Comparison of ENCODE assay signal across 8 cellular contexts in the genomic region with DNA sequence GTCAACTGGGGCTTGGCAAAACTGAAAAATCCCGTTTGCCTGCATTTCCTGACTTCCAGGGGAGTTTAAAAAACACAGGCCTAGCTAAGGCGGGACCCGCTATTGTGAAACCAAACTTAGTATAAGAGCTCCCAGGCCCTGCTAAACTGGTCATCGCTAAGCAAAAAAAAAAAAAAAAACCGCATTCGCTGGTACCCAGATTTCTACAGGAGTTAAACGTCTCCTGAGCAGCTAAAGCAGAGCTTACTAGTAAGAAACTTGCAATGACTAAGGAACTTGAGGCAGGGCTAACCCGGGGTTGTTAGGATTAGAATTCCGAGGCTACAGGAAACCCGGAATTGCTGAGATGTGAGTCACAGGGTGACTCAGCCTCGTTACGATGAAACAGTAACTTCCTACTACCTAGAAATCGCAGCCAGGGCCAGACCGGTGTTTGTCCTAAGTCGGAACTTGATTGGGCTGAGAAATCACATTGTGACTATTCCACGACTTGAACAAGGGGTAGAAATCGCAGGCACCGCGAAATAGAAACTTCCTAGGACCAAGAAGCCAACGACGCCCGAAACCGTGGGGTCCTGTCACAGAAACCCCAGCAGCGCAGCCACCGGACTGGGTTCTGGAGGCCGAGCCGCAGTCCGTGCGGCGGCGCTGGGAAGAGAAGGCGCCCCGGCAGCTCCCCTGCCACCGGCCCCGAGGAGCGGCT.
DNase-seq lines count a peak whose midpoint lies in the region; ATAC-seq, FAIRE-seq and TF ChIP-seq lines count a peak whose summit lies in the region.

No MANE protein-coding gene starts in this region.

- no peak overlapping the region for H2BK15ac ChIP-seq in H1 (ENCODE audit: low read length)

- H3K9me3 ChIP-seq in H1 (ENCODE audit: insufficient read depth in 2 of 2, low read depth in 1 of 2, low read length in 1 of 2) (peaks cover 20 to 29% of the 10 kb centered on the region in 2 experiments), mucosa of stomach (ENCODE audit: control insufficient read depth, low read length) (peaks cover 9% of the 10 kb centered on the region)

- no peak overlapping the region for H2AK5ac ChIP-seq in H1 (ENCODE audit: low read depth, low read length)

- peak overlapping the region; percentile 24; the same call in 1 of the 2 replicates for H2BK5ac ChIP-seq in H1 (ENCODE audit: low read depth, low read length)

- no peaks in the 10 kb centered on the region for H3K23me2 ChIP-seq in H1 (ENCODE audit: low read depth, low read length)

- H3K4me3 ChIP-seq in H1 (ENCODE audit: extremely low read depth in 1 of 4, insufficient read depth in 2 of 4, low read depth in 3 of 4, low read length in 4 of 4), result no peak overlapping the region
- peak overlapping the region; percentile 49 for H3K4me3 ChIP-seq in mucosa of stomach (ENCODE audit: low read length)

- H3K14ac ChIP-seq in H1 (ENCODE audit: insufficient read length), result no peak overlapping the region

- peak overlapping the region; percentile 45; the same call in 1 of the 2 replicates for H3K27ac ChIP-seq in H1 (ENCODE audit: low read depth, low read length)

- DNase-seq in NCI-H510A treated with DMSO at 0.1 percent for 48 hours (lab: John Stamatoyannopoulos, UW) (peak; percentile 22), NCI-H510A (lab: John Stamatoyannopoulos, UW) (no peak), NCI-H526 (lab: John Stamatoyannopoulos, UW) (peak; percentile 43 to 87), H1 (ENCODE audit: low read depth in 1 of 2, low spot score in 2 of 2) (no peak)
- DNase-seq in activated CD4-positive, alpha-beta memory T cell treated with anti-CD3 and anti-CD28 coated beads, Interleukin-2, amount 10 ng/mL, durations not matched to agents 7 days and 5 days, result peak; percentile 77

- TF ChIP-seq POLR2A in H1 (IDR thresholded peaks at IDR 0.05; ENCODE audit: control extremely low read depth in 1 of 2, low read depth in 2 of 2, low read length in 2 of 2), result no peak

- H3K27ac Mint-ChIP-seq in activated CD4-positive, alpha-beta memory T cell treated with anti-CD3 and anti-CD28 coated beads, Interleukin-2, amount 10 ng/mL, durations not matched to agents 7 days and 5 days, result peak overlapping the region; percentile 100
- H3K27ac Mint-ChIP-seq in stimulated activated naive CD8-positive, alpha-beta T cell treated with anti-CD3 and anti-CD28 coated beads, Interleukin-15, Interleukin-2, amounts not matched to agents 100 ng/mL and 50 ng/mL, for 24 hours, result peak overlapping the region; percentile 97

- H3K4ac ChIP-seq in H1 (replicated peaks; ENCODE audit: insufficient read length, low read depth, low read length), result no peak overlapping the region

- H2BK20ac ChIP-seq in H1 (ENCODE audit: low read length), result no peak overlapping the region

- peak overlapping the region; percentile 85 for H3K4me3 Mint-ChIP-seq in activated CD4-positive, alpha-beta memory T cell treated with anti-CD3 and anti-CD28 coated beads, Interleukin-2, amount 10 ng/mL, durations not matched to agents 7 days and 5 days
- peak overlapping the region; percentile 94 for H3K4me3 Mint-ChIP-seq in stimulated activated naive CD8-positive, alpha-beta T cell treated with anti-CD3 and anti-CD28 coated beads, Interleukin-15, Interleukin-2, amounts not matched to agents 100 ng/mL and 50 ng/mL, for 24 hours

- H4K20me1 ChIP-seq in H1 (replicated peaks in 1 of 2; ENCODE audit: control insufficient read depth in 1 of 2, insufficient read depth in 2 of 2, low read length in 2 of 2), result no peaks in the 10 kb centered on the region

- no peak overlapping the region for H2BK120ac ChIP-seq in H1 (replicated peaks; ENCODE audit: low read depth, low read length)

- 87% methylated on average over 30 of the region's 36 CpGs; no CpG with 5 or more reads in 1 of the 2 experiments for WGBS in H1 (ENCODE audit: extremely low coverage in 1 of 2, insufficient coverage in 1 of 2, insufficient read length in 1 of 2, insufficient replicate concordance in 2 of 2, low coverage in 1 of 2, low lambda C conversion rate in 2 of 2, missing lambda C conversion rate in 1 of 2), 2 experiments

- H4K91ac ChIP-seq in H1 (replicated peaks; ENCODE audit: insufficient read length, low read length), result no peak overlapping the region

- H3K4me2 ChIP-seq in H1 (ENCODE audit: insufficient read depth in 1 of 2, low read depth in 2 of 2, low read length in 2 of 2), result peak overlapping the region; percentile 22 to 47; a peak in 2 of 4 replicates

- no peaks in the 10 kb centered on the region for H3K27me3 ChIP-seq in H1 (replicated peaks in 1 of 4; ENCODE audit: control insufficient read depth in 3 of 4, extremely low read depth in 1 of 4, insufficient read depth in 3 of 4, low read length in 3 of 4)
- H3K27me3 ChIP-seq in mucosa of stomach (ENCODE audit: control insufficient read depth, insufficient read depth, low read length), result peaks cover 76% of the 10 kb centered on the region

- H3K9me3 Mint-ChIP-seq in activated CD4-positive, alpha-beta memory T cell treated with anti-CD3 and anti-CD28 coated beads, Interleukin-2, amount 10 ng/mL, durations not matched to agents 7 days and 5 days, result peaks cover 11% of the 10 kb centered on the region
- H3K9me3 Mint-ChIP-seq in stimulated activated naive CD8-positive, alpha-beta T cell treated with anti-CD3 and anti-CD28 coated beads, Interleukin-15, Interleukin-2, amounts not matched to agents 100 ng/mL and 50 ng/mL, for 24 hours, result no peaks in the 10 kb centered on the region

- POLR2A ChIA-PET in activated CD4-positive, alpha-beta memory T cell treated with anti-CD3 and anti-CD28 coated beads, Interleukin-2, amount 10 ng/mL, durations not matched to agents 7 days and 5 days (lab: Charles Lee), result interaction anchor here (0.6 to 7.8 kb wide), 20 partner anchors 11 to 1046 kb away, joined by 3 to 393 read pairs (median 11); a partner anchor contains a TSS
- POLR2A ChIA-PET in H1 (lab: Charles Lee; ENCODE audit: partially characterized antibody), result interaction anchor here (0.6 to 1.1 kb wide), 2 partner anchors 12 to 554 kb away, joined by 3 to 4 read pairs; no protein-coding TSS in a partner anchor

- H3K18ac ChIP-seq in H1 (ENCODE audit: extremely low read depth, low read length), result no peak overlapping the region

- TF ChIP-seq RAD21 in H1 (IDR thresholded peaks at IDR 0.05 in 1 of 2, conservative IDR thresholded peaks at IDR 0.05 in 1 of 2; ENCODE audit: low read depth in 2 of 2, low read length in 2 of 2), result no peak

- H3K9ac ChIP-seq in H1 (replicated peaks in 1 of 4; ENCODE audit: extremely low read depth in 1 of 4, low read depth in 3 of 4, low read length in 3 of 4), result no peak overlapping the region; a peak in 1 of 7 replicates
- H3K9ac ChIP-seq in mucosa of stomach (ENCODE audit: low read length), result peak overlapping the region; percentile 63

- TF ChIP-seq EP300 in H1 (IDR thresholded peaks at IDR 0.05; ENCODE audit: borderline replicate concordance in 1 of 2, low read depth in 2 of 2, low read length in 2 of 2), result no peak

- FAIRE-seq in H1 (lab: Jason Lieb, UNC), result no peak

- H3K27me3 Mint-ChIP-seq in activated CD4-positive, alpha-beta memory T cell treated with anti-CD3 and anti-CD28 coated beads, Interleukin-2, amount 10 ng/mL, durations not matched to agents 7 days and 5 days, result no peaks in the 10 kb centered on the region
- H3K27me3 Mint-ChIP-seq in stimulated activated naive CD8-positive, alpha-beta T cell treated with anti-CD3 and anti-CD28 coated beads, Interleukin-15, Interleukin-2, amounts not matched to agents 100 ng/mL and 50 ng/mL, for 24 hours, result no peaks in the 10 kb centered on the region

- CTCF ChIA-PET in activated CD4-positive, alpha-beta memory T cell treated with anti-CD3 and anti-CD28 coated beads, Interleukin-2, amount 10 ng/mL, durations not matched to agents 7 days and 5 days (lab: Charles Lee), result interaction anchor here (0.6 to 7.0 kb wide), 16 partner anchors 11 to 533 kb away, joined by 3 to 59 read pairs (median 10); a partner anchor contains a TSS
- CTCF ChIA-PET in H1 (lab: Charles Lee; ENCODE audit: partially characterized antibody), result interaction anchor here (0.9 kb wide), 1 partner anchor 20 kb away, joined by 6 read pairs; no protein-coding TSS in a partner anchor

- H3K79me1 ChIP-seq in H1 (ENCODE audit: low read depth, low read length), result no peaks in the 10 kb centered on the region

- H3K79me2 ChIP-seq in H1 (ENCODE audit: control insufficient read depth in 1 of 2, insufficient read depth in 2 of 2, low read length in 2 of 2), result no peaks in the 10 kb centered on the region

- peak; percentile 25 for ATAC-seq in HG02981 (IDR thresholded peaks at IDR 0.05; ENCODE audit: unreplicated experiment)

- peak overlapping the region; percentile 8; the same call in 1 of the 2 replicates for H2AFZ ChIP-seq in H1 (ENCODE audit: low read length)

- TF ChIP-seq CTCF in H1 (IDR thresholded peaks at IDR 0.05; ENCODE audit: control extremely low read depth in 1 of 3, insufficient read depth in 1 of 3, low read depth in 1 of 3, low read length in 3 of 3), result no peak

- no peak overlapping the region for H3K56ac ChIP-seq in H1 (replicated peaks; ENCODE audit: insufficient read length, low read depth, low read length)

- H2BK12ac ChIP-seq in H1 (ENCODE audit: low read depth, low read length), result 0 out of 2 replicates have a peak overlapping the region, but pooled peaks have one; percentile 39

- peaks cover 0 to 3% (median 0%) of the 10 kb centered on the region in 4 experiments; a peak in 2 of 7 replicates for H3K4me1 ChIP-seq in H1 (replicated peaks in 1 of 4; ENCODE audit: control insufficient read depth in 3 of 4, insufficient read depth in 4 of 4, low read length in 3 of 4)
- H3K4me1 ChIP-seq in mucosa of stomach (ENCODE audit: control insufficient read depth, insufficient read depth, low read length), result peaks cover 21% of the 10 kb centered on the region

- no peak overlapping the region for H3K23ac ChIP-seq in H1 (ENCODE audit: insufficient read length)

- H3K36me3 Mint-ChIP-seq in activated CD4-positive, alpha-beta memory T cell treated with anti-CD3 and anti-CD28 coated beads, Interleukin-2, amount 10 ng/mL, durations not matched to agents 7 days and 5 days (ENCODE audit: low read depth), result peaks cover 26% of the 10 kb centered on the region
- peaks cover 10% of the 10 kb centered on the region for H3K36me3 Mint-ChIP-seq in stimulated activated naive CD8-positive, alpha-beta T cell treated with anti-CD3 and anti-CD28 coated beads, Interleukin-15, Interleukin-2, amounts not matched to agents 100 ng/mL and 50 ng/mL, for 24 hours (ENCODE audit: low read depth)

- H3K4me1 Mint-ChIP-seq in activated CD4-positive, alpha-beta memory T cell treated with anti-CD3 and anti-CD28 coated beads, Interleukin-2, amount 10 ng/mL, durations not matched to agents 7 days and 5 days, result peaks cover 37% of the 10 kb centered on the region
- H3K4me1 Mint-ChIP-seq in stimulated activated naive CD8-positive, alpha-beta T cell treated with anti-CD3 and anti-CD28 coated beads, Interleukin-15, Interleukin-2, amounts not matched to agents 100 ng/mL and 50 ng/mL, for 24 hours (ENCODE audit: low read depth), result peaks cover 41% of the 10 kb centered on the region

- no peak overlapping the region for H4K5ac ChIP-seq in H1 (ENCODE audit: insufficient read length, low read depth, low read length)

- H4K8ac ChIP-seq in H1 (ENCODE audit: extremely low read depth, insufficient read depth, low read length), result peak overlapping the region; percentile 3; the same call in 1 of the 2 replicates

- H3K36me3 ChIP-seq in H1 (ENCODE audit: control insufficient read depth in 2 of 4, insufficient read depth in 4 of 4, low read length in 3 of 4), result peaks cover 0 to 4% (median 1%) of the 10 kb centered on the region in 4 experiments; a peak in 2 of 8 replicates
- no peaks in the 10 kb centered on the region for H3K36me3 ChIP-seq in mucosa of stomach (ENCODE audit: control insufficient read depth, insufficient read depth, low read length)

Comparison
In these comparisons a context has a peak if more than half of its experiments do, and no peak if none do; other contexts are left out.
1. DNase-seq: peak in NCI-H510A treated with DMSO at 0.1 percent for 48 hours (single experiment), NCI-H526 (2 of 2) and activated CD4-positive, alpha-beta memory T cell treated with anti-CD3 and anti-CD28 coated beads, Interleukin-2, amount 10 ng/mL, durations not matched to agents 7 days and 5 days (single experiment); none in NCI-H510A (single experiment) and H1 (0 of 2).